17 cellular contexts compared by ENCODE assay signal in the genomic region with DNA sequence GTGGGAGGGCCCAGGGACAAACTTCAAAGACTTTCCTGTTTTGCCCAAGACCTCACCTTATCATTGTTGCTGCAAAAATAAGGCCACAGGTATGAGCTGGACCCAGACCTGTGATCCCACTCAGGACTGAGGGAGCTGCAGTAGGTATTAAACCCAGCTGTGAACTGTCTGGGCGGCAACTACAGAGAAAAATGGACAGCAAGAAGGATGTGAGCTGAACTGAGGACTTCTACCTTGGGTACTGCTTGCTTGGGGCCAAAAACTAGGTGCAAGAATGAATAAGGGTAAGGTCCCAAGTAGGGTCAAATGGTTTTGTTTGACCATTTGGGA. TPM values are rescaled to one million over a fixed set of nuclear protein-coding genes. Genes with fewer than 3 reads are reported as not detected.
DNase-seq lines count a peak whose midpoint lies in the region; ATAC-seq, FAIRE-seq and TF ChIP-seq lines count a peak whose summit lies in the region.
"Had no signal": no experiment of that assay in that cellular context is flagged by ENCODE, and none has a peak within 500 bp of the region (broad histone marks: within the 10 kb centered on the region; RNA-seq: fewer than 3 reads in every experiment).

No MANE protein-coding gene starts in this region.

- TF ChIP-seq CTCF in OCI-LY7 (conservative IDR thresholded peaks at IDR 0.05; ENCODE audit: low read length) (no peak), keratinocyte (optimal IDR thresholded peaks at IDR 0.05 in 1 of 3, IDR thresholded peaks at IDR 0.05 in 1 of 3, conservative IDR thresholded peaks at IDR 0.05 in 1 of 3; ENCODE audit: extremely low read depth in 1 of 3, insufficient read depth in 2 of 3, low read length in 3 of 3) (no peak)

- no peaks in the 10 kb centered on the region for H3K79me2 ChIP-seq in OCI-LY7 (ENCODE audit: insufficient read depth, low read depth, low read length)
- no peaks in the 10 kb centered on the region for H3K79me2 ChIP-seq in keratinocyte (ENCODE audit: control insufficient read depth, insufficient read depth, low read length)

- no peak for FAIRE-seq in keratinocyte (lab: Jason Lieb, UNC)

- H4K20me1 ChIP-seq in OCI-LY7 (ENCODE audit: insufficient read depth, low read length) (no peaks in the 10 kb centered on the region), keratinocyte (ENCODE audit: control insufficient read depth, extremely low read depth, insufficient read depth, low read length) (no peaks in the 10 kb centered on the region)

- H2AFZ ChIP-seq in OCI-LY7 (ENCODE audit: low read length) (peak overlapping the region; percentile 31; the same call in 1 of the 2 replicates), keratinocyte (ENCODE audit: control insufficient read depth, low read length) (peak overlapping the region; percentile 6)

- H3K4me3 ChIP-seq in OCI-LY7 (ENCODE audit: low read depth, low read length, poor library complexity, severe bottlenecking) (no peak overlapping the region), keratinocyte (ENCODE audit: control insufficient read depth in 2 of 3, extremely low read depth in 1 of 3, insufficient read depth in 2 of 3, low read depth in 1 of 3, low read length in 3 of 3) (no peak overlapping the region)
- H3K4me3 ChIP-seq: ovary had no signal

- no peak overlapping the region for H3K4me2 ChIP-seq in OCI-LY7 (ENCODE audit: low read length)
- no peak overlapping the region for H3K4me2 ChIP-seq in keratinocyte (ENCODE audit: control insufficient read depth, extremely low read depth, insufficient read depth, low read depth, low read length)

- peak; percentile 73 for DNase-seq in activated CD4-positive, alpha-beta T cell treated with anti-CD3 and anti-CD28 coated beads, Interleukin-2, amount 10 ng/mL, durations not matched to agents 24 days and 14 days
- DNase-seq in activated CD4-positive, alpha-beta T cell treated with anti-CD3 and anti-CD28 coated beads, Interleukin-2, amount 50 U/mL, for 1 hour: no peak
- DNase-seq in OCI-LY7 (ENCODE audit: low spot score) (no peak), keratinocyte (ENCODE audit: low read depth, low spot score) (no peak)
- no peak for DNase-seq in activated T-helper 2 cell treated with anti-CD3 and anti-CD28 coated beads, Interferon-gamma antibody, Interleukin-2, Interleukin-4, amounts not matched to agents 10 μg/mL and 5 μg/mL and 100 μg/mL, durations not matched to agents 14 hours and 24 hours and 36 hours (ENCODE audit: low spot score)
- no peak for DNase-seq in stimulated activated CD4-positive, alpha-beta T cell treated with anti-CD3 and anti-CD28 coated beads, Interleukin-2, amount 100 ng/mL, for 24 hours
- DNase-seq: activated B cell treated with CpG ODN at 0.5 μM for 24 hours, activated gamma-delta T cell treated with Interleukin-2 at 50 U/mL for 16 hours, esophagus squamous epithelium, H7, mesendoderm, NCI-H187 treated with DMSO at 0.1 percent for 48 hours, NCI-H748 treated with DMSO at 0.1 percent for 48 hours, ovary had no signal

- peaks cover 6% of the 10 kb centered on the region for H3K36me3 Mint-ChIP-seq in activated CD4-positive, alpha-beta T cell treated with anti-CD3 and anti-CD28 coated beads, Interleukin-2, amount 10 ng/mL, durations not matched to agents 24 days and 14 days (ENCODE audit: low read depth)
- H3K36me3 Mint-ChIP-seq in activated T-helper 2 cell treated with anti-CD3 and anti-CD28 coated beads, Interferon-gamma antibody, Interleukin-2, Interleukin-4, amounts not matched to agents 10 μg/mL and 5 μg/mL and 100 μg/mL, durations not matched to agents 14 hours and 24 hours and 36 hours (ENCODE audit: low read depth): no peaks in the 10 kb centered on the region

- no peak overlapping the region for H3K9ac ChIP-seq in keratinocyte (ENCODE audit: control insufficient read depth, extremely low read depth, insufficient read depth, low read length)

- dilution Hi-C loops in keratinocyte (cut with MboI; ENCODE audit: extremely low pct_ligation_motif_present, low sequenced_read_pairs): no loop called here

- H3K27me3 Mint-ChIP-seq in activated CD4-positive, alpha-beta T cell treated with anti-CD3 and anti-CD28 coated beads, Interleukin-2, amount 10 ng/mL, durations not matched to agents 24 days and 14 days: no peaks in the 10 kb centered on the region
- H3K27me3 Mint-ChIP-seq in activated T-helper 2 cell treated with anti-CD3 and anti-CD28 coated beads, Interferon-gamma antibody, Interleukin-2, Interleukin-4, amounts not matched to agents 10 μg/mL and 5 μg/mL and 100 μg/mL, durations not matched to agents 14 hours and 24 hours and 36 hours (ENCODE audit: low read depth): peaks cover 3% of the 10 kb centered on the region
- H3K27me3 Mint-ChIP-seq: activated B cell treated with CpG ODN at 0.5 μM for 24 hours had no signal

- H3K27ac ChIP-seq in OCI-LY7 (ENCODE audit: low read depth, low read length, poor library complexity, severe bottlenecking) (no peak overlapping the region), keratinocyte (ENCODE audit: control insufficient read depth, insufficient read depth, low read length) (no peak overlapping the region)
- H3K27ac ChIP-seq: esophagus squamous epithelium, ovary had no signal

- H3K9me3 ChIP-seq in OCI-LY7 (ENCODE audit: low read length) (no peaks in the 10 kb centered on the region), keratinocyte (ENCODE audit: control insufficient read depth, low read depth, low read length) (no peaks in the 10 kb centered on the region)
- H3K9me3 ChIP-seq: esophagus squamous epithelium, ovary had no signal

- H3K4me1 ChIP-seq in OCI-LY7 (ENCODE audit: insufficient read depth, low read length, poor library complexity, severe bottlenecking) (no peaks in the 10 kb centered on the region), keratinocyte (ENCODE audit: control insufficient read depth, extremely low read depth, insufficient read depth, low read length) (no peaks in the 10 kb centered on the region)
- H3K4me1 ChIP-seq: esophagus squamous epithelium had no signal

- H3K36me3 ChIP-seq in OCI-LY7 (ENCODE audit: insufficient read depth, low read length): no peaks in the 10 kb centered on the region
- H3K36me3 ChIP-seq in keratinocyte (ENCODE audit: control insufficient read depth in 2 of 2, extremely low read depth in 1 of 2, insufficient read depth in 2 of 2, low read length in 2 of 2): no peaks in the 10 kb centered on the region
- H3K36me3 ChIP-seq: esophagus squamous epithelium, ovary had no signal

- H3K27ac Mint-ChIP-seq in activated CD4-positive, alpha-beta T cell treated with anti-CD3 and anti-CD28 coated beads, Interleukin-2, amount 10 ng/mL, durations not matched to agents 24 days and 14 days: no peak overlapping the region
- H3K27ac Mint-ChIP-seq in activated T-helper 2 cell treated with anti-CD3 and anti-CD28 coated beads, Interferon-gamma antibody, Interleukin-2, Interleukin-4, amounts not matched to agents 10 μg/mL and 5 μg/mL and 100 μg/mL, durations not matched to agents 14 hours and 24 hours and 36 hours: no peak overlapping the region
- H3K27ac Mint-ChIP-seq: activated B cell treated with CpG ODN at 0.5 μM for 24 hours had no signal

- BruUV-seq in OCI-LY7 (replicated peaks; lab: Mats Ljungman, UMichigan): no TSS peak

- CTCF ChIA-PET in OCI-LY7 (lab: Charles Lee; ENCODE audit: unreplicated experiment): no interaction called here

- no peaks in the 10 kb centered on the region for H3K9me2 ChIP-seq in OCI-LY7 (ENCODE audit: insufficient read depth, low read length)

- intact Hi-C loops in activated CD4-positive, alpha-beta T cell treated with anti-CD3 and anti-CD28 coated beads, Interleukin-2, amount 10 ng/mL, durations not matched to agents 24 days and 14 days (cut with micrococcal nuclease): loop anchor here (2.0 kb wide), 1 partner anchor 22 kb away; no protein-coding TSS in a partner anchor
- intact Hi-C loops in OCI-LY7 (cut with micrococcal nuclease; ENCODE audit: unreplicated experiment): no loop called here
- intact Hi-C loops in activated T-helper 2 cell treated with anti-CD3 and anti-CD28 coated beads, Interferon-gamma antibody, Interleukin-2, Interleukin-4, amounts not matched to agents 10 μg/mL and 5 μg/mL and 100 μg/mL, durations not matched to agents 14 hours and 24 hours and 36 hours (cut with micrococcal nuclease): no loop called here

- H3K9me3 Mint-ChIP-seq in activated CD4-positive, alpha-beta T cell treated with anti-CD3 and anti-CD28 coated beads, Interleukin-2, amount 10 ng/mL, durations not matched to agents 24 days and 14 days: peaks cover 11% of the 10 kb centered on the region
- H3K9me3 Mint-ChIP-seq in activated T-helper 2 cell treated with anti-CD3 and anti-CD28 coated beads, Interferon-gamma antibody, Interleukin-2, Interleukin-4, amounts not matched to agents 10 μg/mL and 5 μg/mL and 100 μg/mL, durations not matched to agents 14 hours and 24 hours and 36 hours: peaks cover 12% of the 10 kb centered on the region

- H3K4me1 Mint-ChIP-seq in activated CD4-positive, alpha-beta T cell treated with anti-CD3 and anti-CD28 coated beads, Interleukin-2, amount 10 ng/mL, durations not matched to agents 24 days and 14 days: peaks cover 10% of the 10 kb centered on the region
- H3K4me1 Mint-ChIP-seq in activated T-helper 2 cell treated with anti-CD3 and anti-CD28 coated beads, Interferon-gamma antibody, Interleukin-2, Interleukin-4, amounts not matched to agents 10 μg/mL and 5 μg/mL and 100 μg/mL, durations not matched to agents 14 hours and 24 hours and 36 hours (ENCODE audit: low read depth): peaks cover 8% of the 10 kb centered on the region

- no peaks in the 10 kb centered on the region for H3K27me3 ChIP-seq in keratinocyte (ENCODE audit: control insufficient read depth, extremely low read depth, insufficient read depth, low read length)
- H3K27me3 ChIP-seq: esophagus squamous epithelium, ovary had no signal

- peak overlapping the region; percentile 64 for H3K4me3 Mint-ChIP-seq in activated CD4-positive, alpha-beta T cell treated with anti-CD3 and anti-CD28 coated beads, Interleukin-2, amount 10 ng/mL, durations not matched to agents 24 days and 14 days
- H3K4me3 Mint-ChIP-seq in activated T-helper 2 cell treated with anti-CD3 and anti-CD28 coated beads, Interferon-gamma antibody, Interleukin-2, Interleukin-4, amounts not matched to agents 10 μg/mL and 5 μg/mL and 100 μg/mL, durations not matched to agents 14 hours and 24 hours and 36 hours (ENCODE audit: low read depth): no peak overlapping the region
- H3K4me3 Mint-ChIP-seq: activated B cell treated with CpG ODN at 0.5 μM for 24 hours had no signal

- POLR2A ChIA-PET in OCI-LY7 (lab: Charles Lee): interaction anchor here (0.6 kb wide), 1 partner anchor 120 kb away, joined by 4 read pairs; no protein-coding TSS in a partner anchor

- H3K9me1 ChIP-seq in keratinocyte (ENCODE audit: control insufficient read depth, extremely low read depth, insufficient read depth, low read length): no peaks in the 10 kb centered on the region

- ATAC-seq in GM18498 (IDR thresholded peaks at IDR 0.05; ENCODE audit: unreplicated experiment) (peak; percentile 61), HG02852 (IDR thresholded peaks at IDR 0.05; ENCODE audit: unreplicated experiment) (no peak)

RNA-seq across cellular contexts. Expression of a gene that starts 17.8 kb away (rescaled TPM):
- not detected in 2 replicates for total RNA-seq in activated CD4-positive, alpha-beta T cell treated with anti-CD3 and anti-CD28 coated beads, Interleukin-2, amount 10 ng/mL, durations not matched to agents 24 days and 14 days
- total RNA-seq in OCI-LY7 (2014; rRNA removed; shearing (Covaris generic)): not detected in 2 replicates
- not detected in 2 replicates for total RNA-seq in OCI-LY7 (2022)
- not detected in 3 replicates for polyA plus RNA-seq in keratinocyte
- not detected for polyA plus RNA-seq in keratinocyte (2011; ENCODE audit: low read depth)
- not detected in 2 replicates for polyA plus RNA-seq in keratinocyte (2011; cell fraction: cytosol; rRNA removed)
- not detected in 2 replicates for polyA plus RNA-seq in keratinocyte (2011; cell fraction: nucleus; rRNA removed)
- not detected in 2 replicates for polyA plus RNA-seq in keratinocyte (2012; ENCODE audit: low replicate concordance)
- not detected in 3 replicates for polyA minus RNA-seq in keratinocyte
- not detected for polyA minus RNA-seq in keratinocyte (2011; cell fraction: cytosol; rRNA and poly(A)+ RNA removed)
- not detected in 2 replicates for polyA minus RNA-seq in keratinocyte (2011; cell fraction: nucleus; rRNA and poly(A)+ RNA removed)
- total RNA-seq in activated T-helper 2 cell treated with anti-CD3 and anti-CD28 coated beads, Interferon-gamma antibody, Interleukin-2, Interleukin-4, amounts not matched to agents 10 μg/mL and 5 μg/mL and 100 μg/mL, durations not matched to agents 14 hours and 24 hours and 36 hours: not detected in 2 replicates
- total RNA-seq: activated B cell treated with CpG ODN at 0.5 μM for 24 hours had no signal
- polyA plus RNA-seq: ovary, urinary bladder had no signal

RNA-seq across cellular contexts. Expression of a gene that starts 20.2 kb away (rescaled TPM):
- total RNA-seq in activated CD4-positive, alpha-beta T cell treated with anti-CD3 and anti-CD28 coated beads, Interleukin-2, amount 10 ng/mL, durations not matched to agents 24 days and 14 days: not detected in 2 replicates
- total RNA-seq in OCI-LY7 (2014; rRNA removed; shearing (Covaris generic)): not detected in 2 replicates
- total RNA-seq in OCI-LY7 (2022): not detected in 2 replicates
- not detected in 3 replicates for polyA plus RNA-seq in keratinocyte
- polyA plus RNA-seq in keratinocyte (2011; ENCODE audit: low read depth): not detected
- not detected in 2 replicates for polyA plus RNA-seq in keratinocyte (2011; cell fraction: cytosol; rRNA removed)
- not detected in 2 replicates for polyA plus RNA-seq in keratinocyte (2011; cell fraction: nucleus; rRNA removed)
- not detected in 2 replicates for polyA plus RNA-seq in keratinocyte (2012; ENCODE audit: low replicate concordance)
- not detected in 3 replicates for polyA minus RNA-seq in keratinocyte
- not detected for polyA minus RNA-seq in keratinocyte (2011; cell fraction: cytosol; rRNA and poly(A)+ RNA removed)
- polyA minus RNA-seq in keratinocyte (2011; cell fraction: nucleus; rRNA and poly(A)+ RNA removed): not detected in 2 replicates
- total RNA-seq in activated T-helper 2 cell treated with anti-CD3 and anti-CD28 coated beads, Interferon-gamma antibody, Interleukin-2, Interleukin-4, amounts not matched to agents 10 μg/mL and 5 μg/mL and 100 μg/mL, durations not matched to agents 14 hours and 24 hours and 36 hours: not detected in 2 replicates
- total RNA-seq: activated B cell treated with CpG ODN at 0.5 μM for 24 hours, esophagus squamous epithelium had no signal
- polyA plus RNA-seq: ovary, urinary bladder had no signal
